9 cellular contexts compared by ENCODE assay signal in the genomic region with DNA sequence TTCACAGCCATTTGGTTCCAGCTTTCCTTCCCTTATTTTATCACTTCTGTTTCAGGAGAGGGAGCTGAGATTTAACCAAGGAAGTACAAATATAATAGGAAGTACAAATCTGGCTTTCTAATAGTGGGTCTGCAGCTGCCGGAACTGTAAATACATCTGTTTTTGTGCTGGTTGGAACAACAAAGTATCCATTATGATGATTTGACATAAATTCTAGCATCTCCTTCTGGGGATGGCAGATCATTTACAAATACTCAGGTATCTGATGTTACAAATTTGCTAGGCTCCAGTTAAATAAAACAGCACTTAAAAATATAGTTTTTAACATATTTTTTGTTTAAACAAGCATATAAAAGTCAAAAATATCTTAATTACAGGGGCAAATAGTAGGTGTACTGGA.
"Had no signal": no experiment of that assay in that cellular context is flagged by ENCODE, and none has a peak within 500 bp of the region (broad histone marks: within the 10 kb centered on the region; RNA-seq: fewer than 3 reads in every experiment).

No MANE protein-coding gene starts in this region.

- H3K9ac ChIP-seq: KMS-11 had no signal

- H3K4me2 ChIP-seq: GM23338, KMS-11 had no signal

- H3K4me3 ChIP-seq: GM23338 had no signal

- ATAC-seq: GM23338 had no signal

- DNase-seq: H9, HCEC 1CT, Karpas-422, KBM-7 had no signal

- H3K27ac ChIP-seq: HL-60, KMS-11 had no signal

- H2AFZ ChIP-seq: GM23338 had no signal

- FAIRE-seq: H1, H54 had no signal
